ENCODE assay signal across 21 cellular contexts in genomic region chr6:36128073-36128472, GRCh38. TPM values are rescaled to one million over a fixed set of nuclear protein-coding genes. Genes with fewer than 3 reads are reported as not detected.
A peak's percentile ranks its signal among the peaks of the same experiment; 100 is the strongest.
DNase-seq lines count a peak whose midpoint lies in the region; ATAC-seq, FAIRE-seq and TF ChIP-seq lines count a peak whose summit lies in the region.
"Had no signal": no experiment of that assay in that cellular context is flagged by ENCODE, and none has a peak within 500 bp of the region (broad histone marks: within the 10 kb centered on the region; RNA-seq: fewer than 3 reads in every experiment).

No MANE protein-coding gene starts in this region.

- no peak overlapping the region for H2BK120ac ChIP-seq in neuronal stem cell (ENCODE audit: low read depth, low read length)

- BruUV-seq in K562 (replicated peaks; lab: Mats Ljungman, UMichigan), result TSS peak; percentile 82

- TF ChIP-seq POLR2A in K562 (conservative IDR thresholded peaks at IDR 0.05), result no peak

- in situ Hi-C loops in GM23248 (cut with MboI) (loop anchor here (10.0 kb wide), 1 partner anchor 237 kb away; no protein-coding TSS in a partner anchor), K562 (cut with MboI) (no loop called here)

- H3K27me3 Mint-ChIP-seq in GM23338 (ENCODE audit: insufficient read depth, low read depth, poor library complexity), result peaks cover 10% of the 10 kb centered on the region

- H2BK15ac ChIP-seq in neuronal stem cell (ENCODE audit: low read length), result peak overlapping the region; percentile 62

- CTCF ChIA-PET in K562 (lab: Yijun Ruan, JAX; ENCODE audit: low intra/inter-chr PET ratio), result no interaction called here

- no peak overlapping the region for H3K4me3 ChIP-seq in BLaER1
- no peak overlapping the region for H3K4me3 ChIP-seq in GM23248
- H3K4me3 ChIP-seq in K562, result no peak overlapping the region
- no peak overlapping the region for H3K4me3 ChIP-seq in neuronal stem cell (ENCODE audit: low read length in 2 of 2)
- no peak overlapping the region for H3K4me3 ChIP-seq in GM23338
- H3K4me3 ChIP-seq: left ventricle myocardium inferior, tibial nerve had no signal

- H3K9me3 ChIP-seq in BLaER1 (no peaks in the 10 kb centered on the region), GM23248 (ENCODE audit: low read depth) (no peaks in the 10 kb centered on the region), K562 (replicated peaks; ENCODE audit: control insufficient read depth, insufficient read depth, low read depth, low read length) (no peaks in the 10 kb centered on the region), neuronal stem cell (replicated peaks in 1 of 2; ENCODE audit: control insufficient read depth in 2 of 2, insufficient read depth in 1 of 2, low read depth in 1 of 2, low read length in 2 of 2) (no peaks in the 10 kb centered on the region)
- H3K9me3 ChIP-seq: left ventricle myocardium inferior, tibial nerve had no signal

- peak overlapping the region; percentile 51 for H3K18ac ChIP-seq in neuronal stem cell (ENCODE audit: low read length)

- H3K23ac ChIP-seq in neuronal stem cell (ENCODE audit: low read depth, low read length, poor library complexity), result peak overlapping the region; percentile 90

- peaks cover 2% of the 10 kb centered on the region; the same call in 1 of the 3 replicates for H3K9me3 Mint-ChIP-seq in GM23338
- H3K9me3 Mint-ChIP-seq: nephron had no signal

- no peak overlapping the region for H3K4ac ChIP-seq in neuronal stem cell (ENCODE audit: low read length)

- peak overlapping the region; percentile 99 for H3K4me2 ChIP-seq in BLaER1
- no peak overlapping the region for H3K4me2 ChIP-seq in GM23248 (ENCODE audit: unreplicated experiment)
- peak overlapping the region; percentile 44 for H3K4me2 ChIP-seq in K562 (ENCODE audit: insufficient read depth, low read length)
- H3K4me2 ChIP-seq in neuronal stem cell (ENCODE audit: insufficient read depth, low read length, poor library complexity, severe bottlenecking), result no peak overlapping the region
- no peak overlapping the region for H3K4me2 ChIP-seq in GM23338

- no peak for DNase-seq in GM23248
- DNase-seq in K562 (ENCODE audit: extremely low read depth in 1 of 4, low spot score in 3 of 4), result no peak
- no peak for DNase-seq in neuronal stem cell (ENCODE audit: low spot score)
- no peak for DNase-seq in NCI-H2171 (lab: John Stamatoyannopoulos, UW)
- DNase-seq in GM23338 (ENCODE audit: low spot score), result no peak
- no peak for DNase-seq in cortex of kidney (lab: John Stamatoyannopoulos, UW)
- no peak for DNase-seq in COLO829 (ENCODE audit: low spot score)
- DNase-seq: activated gamma-delta T cell treated with Interleukin-2 at 50 U/mL for 16 hours; COR-L47; effector memory CD4-positive, alpha-beta T cell; H9; hypothalamus; left ventricle myocardium inferior; midbrain; NCI-H345; OCI-M1; SIG-M5 had no signal

- no peak overlapping the region for H4K8ac ChIP-seq in neuronal stem cell (ENCODE audit: low read depth, low read length)

- H3K4me3 Mint-ChIP-seq in GM23338, result no peak overlapping the region
- H3K4me3 Mint-ChIP-seq: H9, nephron had no signal

- H3K4me1 ChIP-seq in BLaER1, result peaks cover 87% of the 10 kb centered on the region
- peaks cover 41% of the 10 kb centered on the region for H3K4me1 ChIP-seq in GM23248 (ENCODE audit: insufficient read depth)
- peaks cover 26 to 32% of the 10 kb centered on the region in 2 experiments for H3K4me1 ChIP-seq in K562 (replicated peaks in 1 of 2; ENCODE audit: control insufficient read depth in 2 of 2, insufficient read depth in 2 of 2, low read length in 2 of 2)
- peaks cover 11 to 30% of the 10 kb centered on the region in 2 donors for H3K4me1 ChIP-seq in neuronal stem cell (ENCODE audit: control insufficient read depth in 2 of 2, insufficient read depth in 1 of 2, low read depth in 1 of 2, low read length in 2 of 2)
- H3K4me1 ChIP-seq in GM23338 (ENCODE audit: insufficient read depth), result peaks cover 23% of the 10 kb centered on the region

- H2BK12ac ChIP-seq in neuronal stem cell (ENCODE audit: low read length), result no peak overlapping the region

- H2AK5ac ChIP-seq in neuronal stem cell (ENCODE audit: low read depth, low read length), result peak overlapping the region; percentile 38

- no peaks in the 10 kb centered on the region for H3K36me3 Mint-ChIP-seq in GM23338 (ENCODE audit: low read depth)

- H4K20me1 ChIP-seq in BLaER1 (no peaks in the 10 kb centered on the region), GM23248 (ENCODE audit: insufficient read depth) (no peaks in the 10 kb centered on the region), K562 (replicated peaks; ENCODE audit: control insufficient read depth, insufficient read depth, low read length) (no peaks in the 10 kb centered on the region), GM23338 (replicated peaks; ENCODE audit: insufficient read depth) (no peaks in the 10 kb centered on the region)

- no peaks in the 10 kb centered on the region for H3K79me1 ChIP-seq in neuronal stem cell (ENCODE audit: low read depth, low read length)

- H3K27me3 ChIP-seq in BLaER1 (no peaks in the 10 kb centered on the region), GM23248 (replicated peaks; ENCODE audit: insufficient read depth) (no peaks in the 10 kb centered on the region), K562 (ENCODE audit: control insufficient read depth in 2 of 2, insufficient read depth in 2 of 2, low read length in 2 of 2) (peaks cover under 1 to 7% of the 10 kb centered on the region in 2 experiments; a peak in 3 of 5 replicates), neuronal stem cell (ENCODE audit: control insufficient read depth in 3 of 3, insufficient read depth in 3 of 3, low read depth in 1 of 3, low read length in 3 of 3) (peaks cover 4 to 38% (median 16%) of the 10 kb centered on the region in 3 experiments), GM23338 (ENCODE audit: insufficient read depth) (peaks cover 14% of the 10 kb centered on the region; the same call in 1 of the 2 replicates)

- ATAC-seq in K562, result no peak
- no peak for ATAC-seq in GM23338
- ATAC-seq: sciatic nerve had no signal

- H4K91ac ChIP-seq in neuronal stem cell (ENCODE audit: low read depth, low read length, poor library complexity), result no peak overlapping the region

- H3K27ac ChIP-seq in BLaER1 (peak overlapping the region; percentile 18; the same call in 1 of the 2 replicates), GM23248 (peak overlapping the region; percentile 82), K562 (ENCODE audit: extremely low read depth, low read depth, low read length) (peak overlapping the region; percentile 69; the same call in 2 of the 3 replicates), neuronal stem cell (replicated peaks; ENCODE audit: low read length) (no peak overlapping the region), GM23338 (ENCODE audit: low read depth) (no peak overlapping the region)
- H3K27ac ChIP-seq: left ventricle myocardium inferior, tibial nerve had no signal

- no peak overlapping the region for H3K27ac Mint-ChIP-seq in GM23338
- H3K27ac Mint-ChIP-seq: H9, nephron had no signal

- peaks cover 29% of the 10 kb centered on the region for H3K4me1 Mint-ChIP-seq in GM23338

- WGBS in GM23248 (ENCODE audit: low coverage in 1 of 2, low lambda C conversion rate in 2 of 2, missing lambda C conversion rate in 2 of 2), 2 experiments, result 84 to 94% methylated on average over 4 to 5 of the region's 5 CpGs
- 61% methylated on average over 5 of the region's 5 CpGs for WGBS in K562 (ENCODE audit: insufficient coverage, low coverage, missing lambda C conversion rate)
- WGBS in neuronal stem cell (ENCODE audit: extremely low coverage in 2 of 2, insufficient read length in 2 of 2, insufficient replicate concordance in 1 of 2), 2 donors, result no CpG with 5 or more reads among the region's 5 CpGs

- H3K36me3 ChIP-seq in BLaER1 (peaks cover 2% of the 10 kb centered on the region; the same call in 1 of the 2 replicates), GM23248 (ENCODE audit: low read depth) (no peaks in the 10 kb centered on the region), K562 (ENCODE audit: control insufficient read depth, insufficient read depth, low read length) (no peaks in the 10 kb centered on the region), neuronal stem cell (replicated peaks in 1 of 2; ENCODE audit: control insufficient read depth in 2 of 2, insufficient read depth in 2 of 2, low read length in 2 of 2) (no peaks in the 10 kb centered on the region), GM23338 (ENCODE audit: insufficient read depth) (no peaks in the 10 kb centered on the region)
- H3K36me3 ChIP-seq: left ventricle myocardium inferior, tibial nerve had no signal

- H2BK5ac ChIP-seq in neuronal stem cell (ENCODE audit: low read length), result no peak overlapping the region

- H2AFZ ChIP-seq in GM23248 (no peak overlapping the region), K562 (ENCODE audit: low read depth, low read length) (peak overlapping the region; percentile 74), neuronal stem cell (ENCODE audit: low read length) (peak overlapping the region; percentile 71), GM23338 (no peak overlapping the region)

- intact Hi-C loops in K562 (cut with micrococcal nuclease), result no loop called here

- H3K9ac ChIP-seq in BLaER1 (no peak overlapping the region), GM23248 (no peak overlapping the region), K562 (ENCODE audit: insufficient read depth in 1 of 2, low read depth in 2 of 2, low read length in 2 of 2) (peak overlapping the region in 1 of 2 experiments; percentile 21; a peak in 1 of 4 replicates), neuronal stem cell (ENCODE audit: low read depth, low read length, poor library complexity) (no peak overlapping the region)

- H3K79me2 ChIP-seq in GM23248 (ENCODE audit: insufficient read depth) (no peaks in the 10 kb centered on the region), K562 (ENCODE audit: control insufficient read depth, insufficient read depth, low read length) (no peaks in the 10 kb centered on the region), GM23338 (replicated peaks; ENCODE audit: insufficient read depth) (no peaks in the 10 kb centered on the region)

- H3K9me1 ChIP-seq in K562 (ENCODE audit: control insufficient read depth, insufficient read depth, low read length), result no peaks in the 10 kb centered on the region

- POLR2A ChIA-PET in K562 (lab: Yijun Ruan, JAX), result interaction anchor here (1.0 kb wide), 1 partner anchor 32 kb away, joined by 3 read pairs; no protein-coding TSS in a partner anchor

- no peak for FAIRE-seq in K562 (lab: Jason Lieb, UNC)

- peaks cover 18% of the 10 kb centered on the region; the same call in 1 of the 2 replicates for H3F3A ChIP-seq in GM23248 (ENCODE audit: insufficient read depth)
- H3F3A ChIP-seq in GM23338 (replicated peaks; ENCODE audit: low read depth), result no peaks in the 10 kb centered on the region

- H3K14ac ChIP-seq in neuronal stem cell (ENCODE audit: low read length), result peak overlapping the region; percentile 64

- H3K9me2 ChIP-seq in GM23248 (ENCODE audit: insufficient read depth), result no peaks in the 10 kb centered on the region
- H3K9me2 ChIP-seq in GM23338 (ENCODE audit: insufficient read depth), result no peaks in the 10 kb centered on the region

- no peak for TF ChIP-seq EP300 in K562 (IDR thresholded peaks at IDR 0.05; ENCODE audit: low read length)

- TF ChIP-seq RAD21 in K562 (CRISPR knock-in tag; conservative IDR thresholded peaks at IDR 0.05 in 1 of 2, IDR thresholded peaks at IDR 0.05 in 1 of 2), result no peak

- TF ChIP-seq CTCF in K562 (IDR thresholded peaks at IDR 0.05 in 2 of 3, conservative IDR thresholded peaks at IDR 0.05 in 1 of 3; ENCODE audit: insufficient read depth in 2 of 3, low read depth in 1 of 3, low read length in 3 of 3) (no peak), GM23338 (conservative IDR thresholded peaks at IDR 0.05; ENCODE audit: low read depth in 2 of 2) (no peak)

RNA-seq across cellular contexts. Expression of gene MAPK13, which starts 2.2 kb away (rescaled TPM):
- 3.0 and 6.6 TPM in 2 replicates for total RNA-seq in GM23248 (2014; rRNA removed; shearing (Covaris generic))
- polyA plus RNA-seq in GM23248 (2016; fragmentation: Nextera tagmentation; extraction: Ambion mirVana) (2.9 and 3.2 TPM in 2 replicates), K562 (2011; rRNA removed) (1.3 and 2.0 TPM in 2 replicates), K562 (2014; fragmentation: Illumina TruSeq; extraction: Trizol) (0.52 and 0.68 TPM in 2 replicates), K562 (2014; fragmentation: Nextera tagmentation; extraction: Ambion mirVana) (under 1 TPM in 1 of 2 experiments, not detected in 1; 0.03 TPM), K562 (2014; rRNA removed) (1.00 and 2.3 TPM in 2 replicates), GM23338 (2016; fragmentation: Nextera tagmentation; extraction: Ambion mirVana) (6.3 TPM in 2 replicates)
- 8.9 and 13.3 TPM in 2 replicates for total RNA-seq in K562 (2011; cell fraction: chromatin; rRNA removed; ENCODE audit: low replicate concordance)
- total RNA-seq in K562 (2011; cell fraction: nucleolus; rRNA removed), result 5.0 and 5.2 TPM in 2 replicates
- 4.5 and 6.2 TPM in 2 replicates for total RNA-seq in K562 (2011; cell fraction: nucleoplasm; rRNA removed)
- total RNA-seq in K562 (2014; rRNA removed) (0.36 and 0.57 TPM in 2 replicates), K562 (2014; rRNA removed; fragmentation: Illumina TruSeq; extraction: Trizol) (0.11 and 0.16 TPM in 2 replicates), K562 (2015; rRNA removed; fragmentation: Illumina TruSeq; extraction: Trizol) (0.30 and 0.43 TPM in 2 replicates), K562 (2021) (0.69 and 0.84 TPM in 2 replicates)
- polyA plus RNA-seq in K562 (2011; cell fraction: cytosol; rRNA removed), result 0.83 and 1.1 TPM in 2 replicates
- polyA plus RNA-seq in K562 (2011; cell fraction: nucleus; rRNA removed), result 6.7 and 15.1 TPM in 2 replicates
- polyA plus RNA-seq in K562 (2012), result 0.79 and 2.5 TPM in 2 replicates
- 0.30 and 0.35 TPM in 2 replicates for polyA minus RNA-seq in K562 (2011; rRNA and poly(A)+ RNA removed)
- polyA minus RNA-seq in K562 (2011; cell fraction: cytosol; rRNA and poly(A)+ RNA removed), result 0.95 and 1.7 TPM in 2 replicates
- 0.78 and 1.1 TPM in 2 replicates for polyA minus RNA-seq in K562 (2011; cell fraction: nucleus; rRNA and poly(A)+ RNA removed)
- polyA plus RNA-seq in neuronal stem cell (2013, experiment 1 of 2), result 0.54 TPM
- polyA plus RNA-seq in neuronal stem cell (2013, experiment 2 of 2), result 0.40 TPM
- total RNA-seq in GM23338 (2014; rRNA removed; shearing (Covaris generic)), result 7.7 and 12.3 TPM in 2 replicates

Comparison
In these comparisons a context has a peak if more than half of its experiments do, and no peak if none do; other contexts are left out.
1. H3K27ac ChIP-seq: peak in BLaER1 (single experiment), GM23248 (single experiment) and K562 (single experiment); none in neuronal stem cell (single experiment) and GM23338 (single experiment).
2. H3K4me2 ChIP-seq: peak in BLaER1 (single experiment) and K562 (single experiment); none in GM23248 (single experiment), neuronal stem cell (single experiment) and GM23338 (single experiment).
3. H2AFZ ChIP-seq: peak in K562 (single experiment) and neuronal stem cell (single experiment); none in GM23248 (single experiment) and GM23338 (single experiment).